In the genomic region with DNA sequence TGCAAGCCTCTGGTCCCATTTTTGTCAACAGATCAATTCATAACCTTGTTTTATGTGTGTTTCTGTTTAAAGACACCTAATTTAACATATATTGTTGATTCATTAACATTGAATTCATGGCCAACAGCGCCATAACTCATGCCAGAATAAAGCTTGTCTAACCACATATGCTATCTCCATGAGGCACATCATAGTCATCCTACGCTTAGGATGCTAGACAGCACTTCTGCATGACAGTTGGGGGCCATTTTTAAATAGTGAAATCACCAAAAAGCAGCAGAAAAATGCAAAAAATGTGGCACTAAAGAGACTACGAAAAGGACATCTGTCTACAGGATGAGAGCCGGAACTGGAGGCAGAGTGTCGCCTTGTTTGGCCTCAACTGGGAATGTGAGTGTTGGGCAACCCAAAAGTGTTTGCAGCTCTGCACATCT, we compare ENCODE assay signal across 15 cellular contexts. TPM values are rescaled to one million over a fixed set of nuclear protein-coding genes. Genes with fewer than 3 reads are reported as not detected.
DNase-seq lines count a peak whose midpoint lies in the region; ATAC-seq, FAIRE-seq and TF ChIP-seq lines count a peak whose summit lies in the region.
"Had no signal": no experiment of that assay in that cellular context is flagged by ENCODE, and none has a peak within 500 bp of the region (broad histone marks: within the 10 kb centered on the region; RNA-seq: fewer than 3 reads in every experiment).

No MANE protein-coding gene starts in this region.

- FAIRE-seq in HepG2 (lab: Jason Lieb, UNC) (no peak), RCC 7860 (lab: Jason Lieb, UNC) (no peak)

- H3K9me3 ChIP-seq in HepG2 (ENCODE audit: low read length) (no peaks in the 10 kb centered on the region), right lobe of liver (no peaks in the 10 kb centered on the region)
- H3K9me3 ChIP-seq: body of pancreas, esophagus squamous epithelium had no signal

- DNase-seq in HepG2 (ENCODE audit: low spot score) (no peak), right lobe of liver (no peak), RCC 7860 (ENCODE audit: low spot score) (peak; percentile 62), fibroblast of mammary gland (ENCODE audit: low read depth) (peak; percentile 80), NCI-H2227 (lab: John Stamatoyannopoulos, UW; ENCODE audit: unreplicated experiment) (no peak), NK-92 (lab: John Stamatoyannopoulos, UW; ENCODE audit: unreplicated experiment) (no peak)
- no peak for DNase-seq in activated CD4-positive, alpha-beta T cell treated with anti-CD3 and anti-CD28 coated beads, Interleukin-2, amount 50 U/mL, for 48 hours
- DNase-seq: 8988T, body of pancreas, COR-L47, esophagus squamous epithelium, left colon, NCI-H1105 treated with DMSO at 0.1 percent for 48 hours, WERI-Rb-1 had no signal

- no peak for TF ChIP-seq EP300 in HepG2 (IDR thresholded peaks at IDR 0.05; ENCODE audit: low read depth in 2 of 2, low read length in 2 of 2)
- no peak for TF ChIP-seq EP300 in HepG2 (CRISPR knock-in tag; IDR thresholded peaks at IDR 0.05; ENCODE audit: borderline replicate concordance)

- no peaks in the 10 kb centered on the region for H4K20me1 ChIP-seq in HepG2 (ENCODE audit: insufficient read depth, low read length)

- H3K4me1 ChIP-seq in HepG2 (ENCODE audit: insufficient read depth, low read length), result peaks cover 78% of the 10 kb centered on the region
- peaks cover 0 to 21% (median 9%) of the 10 kb centered on the region in 4 donors for H3K4me1 ChIP-seq in right lobe of liver

- H2AFZ ChIP-seq in HepG2 (ENCODE audit: low read length), result no peak overlapping the region

- H3K36me3 ChIP-seq in HepG2 (replicated peaks in 1 of 2; ENCODE audit: control insufficient read depth in 1 of 2, insufficient read depth in 2 of 2, low read length in 2 of 2), result peaks cover 20 to 61% of the 10 kb centered on the region in 2 experiments
- no peaks in the 10 kb centered on the region for H3K36me3 ChIP-seq in right lobe of liver

- in situ Hi-C loops in HepG2 (cut with HindIII; ENCODE audit: extremely low pct_ligation_motif_present, low pct_unique_long_range_greater_than_20kb), result no loop called here

- no peak for TF ChIP-seq RAD21 in HepG2 (CRISPR knock-in tag; IDR thresholded peaks at IDR 0.05)

- 96% methylated on average over 5 of the region's 5 CpGs for WGBS in HepG2 (ENCODE audit: low lambda C conversion rate)
- 88% methylated on average over 5 of the region's 5 CpGs for WGBS in right lobe of liver (ENCODE audit: insufficient coverage, low coverage, low lambda C conversion rate, missing lambda C conversion rate)

- H3K4me3 ChIP-seq in HepG2 (replicated peaks in 1 of 3; ENCODE audit: insufficient read depth in 1 of 3, low read depth in 2 of 3, low read length in 3 of 3) (no peak overlapping the region), right lobe of liver (no peak overlapping the region), fibroblast of mammary gland (ENCODE audit: control insufficient read depth, low read depth, low read length) (no peak overlapping the region)
- H3K4me3 ChIP-seq: body of pancreas, esophagus squamous epithelium had no signal

- CTCF ChIA-PET in HepG2 (lab: Yijun Ruan, JAX; ENCODE audit: low intra/inter-chr PET ratio, low total read pairs), result no interaction called here

- intact Hi-C loops in HepG2 (cut with micrococcal nuclease; ENCODE audit: unreplicated experiment) (no loop called here), right lobe of liver (cut with DNase I) (no loop called here)

- POLR2A ChIA-PET in HepG2 (lab: Yijun Ruan, JAX), result interaction anchor here (1.0 to 1.4 kb wide), 2 partner anchors 37 to 59 kb away, joined by 4 read pairs; no protein-coding TSS in a partner anchor

- H3K9ac ChIP-seq in HepG2 (ENCODE audit: insufficient read depth, low read depth, low read length), result no peak overlapping the region

- peaks cover 87% of the 10 kb centered on the region for H3K79me2 ChIP-seq in HepG2 (ENCODE audit: insufficient read depth, low read length)

- ATAC-seq in HepG2 (no peak), right lobe of liver (no peak), HG02678 (IDR thresholded peaks at IDR 0.05; ENCODE audit: unreplicated experiment) (no peak)
- ATAC-seq: body of pancreas, left colon had no signal

- no peak for TF ChIP-seq POLR2A in HepG2 (IDR thresholded peaks at IDR 0.05; ENCODE audit: insufficient read depth in 1 of 2, low read depth in 2 of 2, low read length in 2 of 2)
- no peak for TF ChIP-seq POLR2A in right lobe of liver (IDR thresholded peaks at IDR 0.05)

- H3K27me3 ChIP-seq in HepG2 (ENCODE audit: control insufficient read depth in 1 of 2, insufficient read depth in 2 of 2, low read length in 2 of 2) (no peaks in the 10 kb centered on the region), right lobe of liver (no peaks in the 10 kb centered on the region)
- H3K27me3 ChIP-seq: body of pancreas, esophagus squamous epithelium had no signal

- no peak overlapping the region for H3K4me2 ChIP-seq in HepG2 (ENCODE audit: low read depth, low read length)

- H3K27ac ChIP-seq in HepG2 (ENCODE audit: extremely low read length, insufficient read depth, low read length) (no peak overlapping the region), right lobe of liver (no peak overlapping the region)
- H3K27ac ChIP-seq: body of pancreas, WERI-Rb-1 had no signal

- no TSS peak for BruUV-seq in HepG2 (replicated peaks; lab: Mats Ljungman, UMichigan)

- no peak for TF ChIP-seq CTCF in HepG2 (CRISPR knock-in tag; IDR thresholded peaks at IDR 0.05)
- TF ChIP-seq CTCF in right lobe of liver (IDR thresholded peaks at IDR 0.05), result no peak
- TF ChIP-seq CTCF in fibroblast of mammary gland (conservative IDR thresholded peaks at IDR 0.05; ENCODE audit: control insufficient read depth, insufficient read depth, low read depth, low read length), result no peak

TF ChIP-seq in HepG2, 621 proteins besides CTCF, POLR2A, EP300 and RAD21 (continues in another document):
- TF ChIP-seq ZNF816 (CRISPR knock-in tag; IDR thresholded peaks at IDR 0.05; ENCODE audit: borderline replicate concordance), result 0 out of 2 replicates have a peak, but pooled peaks have one; percentile 50
- TF ChIP-seq, protein P1, sequence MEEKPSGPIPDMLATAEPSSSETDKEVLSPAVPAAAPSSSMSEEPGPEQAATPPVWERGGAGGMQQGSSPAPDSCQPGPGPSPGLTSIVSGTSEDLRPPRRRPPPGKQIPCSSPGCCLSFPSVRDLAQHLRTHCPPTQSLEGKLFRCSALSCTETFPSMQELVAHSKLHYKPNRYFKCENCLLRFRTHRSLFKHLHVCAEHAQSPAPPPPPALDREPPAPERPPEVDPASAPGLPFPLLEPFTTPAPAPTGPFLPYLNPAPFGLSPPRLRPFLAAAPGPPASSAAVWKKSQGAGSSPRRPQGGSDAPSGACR (CRISPR knock-in tag; IDR thresholded peaks at IDR 0.05), result no peak
- no peak for TF ChIP-seq MIXL1 (CRISPR knock-in tag; IDR thresholded peaks at IDR 0.05)
- 0 out of 2 replicates have a peak, but pooled peaks have one; percentile 13 for TF ChIP-seq CEBPG (CRISPR knock-in tag; IDR thresholded peaks at IDR 0.05)

RNA-seq across cellular contexts. Expression of a gene that starts 37.9 kb away (rescaled TPM):
- 40.5 and 49.1 TPM in 2 replicates for total RNA-seq in HepG2 (2016; rRNA removed; fragmentation: Illumina TruSeq; extraction: Trizol)
- total RNA-seq in HepG2 (2016; cell fraction: cytosol; rRNA removed; fragmentation: Illumina TruSeq; extraction: Trizol; ENCODE audit: low read depth), result 4.0 and 4.7 TPM in 2 replicates
- 36.8 and 47.0 TPM in 2 replicates for total RNA-seq in HepG2 (2016; cell fraction: insoluble cytoplasmic fraction; rRNA removed; fragmentation: Illumina TruSeq; extraction: Trizol)
- total RNA-seq in HepG2 (2016; cell fraction: membrane; rRNA removed; fragmentation: Illumina TruSeq; extraction: Trizol), result 24.9 and 25.7 TPM in 2 replicates
- 50.0 and 60.1 TPM in 2 replicates for total RNA-seq in HepG2 (2016; cell fraction: nucleus; rRNA removed; fragmentation: Illumina TruSeq; extraction: Trizol)
- 68.2 and 72.5 TPM in 2 replicates for polyA plus RNA-seq in HepG2 (2011; rRNA removed)
- 51.1 and 62.3 TPM in 2 replicates for polyA plus RNA-seq in HepG2 (2011; cell fraction: cytosol; rRNA removed)
- 100.0 and 109 TPM in 2 replicates for polyA plus RNA-seq in HepG2 (2011; cell fraction: nucleus; rRNA removed)
- 42.0 and 55.5 TPM in 2 replicates for polyA plus RNA-seq in HepG2 (2012)
- 2.3 and 2.5 TPM in 2 replicates for polyA plus RNA-seq in HepG2 (2016; cell fraction: cytosol; fragmentation: Illumina TruSeq; extraction: Trizol; ENCODE audit: low read depth)
- polyA plus RNA-seq in HepG2 (2016; cell fraction: insoluble cytoplasmic fraction; fragmentation: Illumina TruSeq; extraction: Trizol; ENCODE audit: low read depth), result 27.8 and 31.3 TPM in 2 replicates
- 11.1 and 12.4 TPM in 2 replicates for polyA plus RNA-seq in HepG2 (2016; cell fraction: membrane; fragmentation: Illumina TruSeq; extraction: Trizol; ENCODE audit: low read depth)
- 72.8 and 73.2 TPM in 2 replicates for polyA plus RNA-seq in HepG2 (2016; cell fraction: nucleus; fragmentation: Illumina TruSeq; extraction: Trizol; ENCODE audit: insufficient read depth, low read depth)
- polyA minus RNA-seq in HepG2 (2011; rRNA and poly(A)+ RNA removed; ENCODE audit: low replicate concordance), result 21.3 and 119 TPM in 2 replicates
- 67.1 and 80.2 TPM in 2 replicates for polyA minus RNA-seq in HepG2 (2011; cell fraction: cytosol; rRNA and poly(A)+ RNA removed)
- 60.0 and 64.5 TPM in 2 replicates for polyA minus RNA-seq in HepG2 (2011; cell fraction: nucleus; rRNA and poly(A)+ RNA removed)
- 10 to 100 TPM; 16.1 to 24.8 (median 17.8) TPM for total RNA-seq in right lobe of liver

Comparison
In these comparisons a context has a peak if more than half of its experiments do, and no peak if none do; other contexts are left out.
1. DNase-seq: peak in RCC 7860 (single experiment) and fibroblast of mammary gland (single experiment); none in HepG2 (single experiment), right lobe of liver (0 of 3), NCI-H2227 (single experiment), NK-92 (single experiment) and activated CD4-positive, alpha-beta T cell treated with anti-CD3 and anti-CD28 coated beads, Interleukin-2, amount 50 U/mL, for 48 hours (0 of 2).